Comparison of ENCODE assay signal across 1 cellular context in genomic region chr2:104415284-104415683, GRCh38.
TF ChIP-seq lines count a peak whose summit lies in the region.

No MANE protein-coding gene starts in this region.

TF ChIP-seq in GM23338, 12 proteins besides CTCF, POLR2A, EP300 and RAD21 (continued from another document):
- TF ChIP-seq ZNF462 (CRISPR knock-in tag; IDR thresholded peaks at IDR 0.05) (no peak), POLR2AphosphoS5 (IDR thresholded peaks at IDR 0.05; ENCODE audit: low read depth) (no peak), JUNB (IDR thresholded peaks at IDR 0.05; ENCODE audit: unreplicated experiment) (no peak), CREB1 (CRISPR knock-in tag; IDR thresholded peaks at IDR 0.05; ENCODE audit: low read depth) (no peak)
